In genomic region chr17:67245694-67246397, GRCh38 we compare ENCODE assay signal across 8 cellular contexts. TPM values are rescaled to one million over a fixed set of nuclear protein-coding genes. Genes with fewer than 3 reads are reported as not detected.
A peak's percentile ranks its signal among the peaks of the same experiment; 100 is the strongest.
DNase-seq lines count a peak whose midpoint lies in the region; ATAC-seq and TF ChIP-seq lines count a peak whose summit lies in the region.

No MANE protein-coding gene starts in this region.

- H3K4me1 ChIP-seq in OCI-LY7 (ENCODE audit: insufficient read depth, low read length, poor library complexity, severe bottlenecking): peaks cover 26% of the 10 kb centered on the region
- H3K4me1 ChIP-seq in cardiac muscle cell (ENCODE audit: low read depth): peaks cover 30% of the 10 kb centered on the region

- H4K20me1 ChIP-seq in OCI-LY7 (ENCODE audit: insufficient read depth, low read length): peaks cover 21% of the 10 kb centered on the region

- H3K79me2 ChIP-seq in OCI-LY7 (ENCODE audit: insufficient read depth, low read depth, low read length): peaks cover 31% of the 10 kb centered on the region

- peak overlapping the region; percentile 48 for H3K27ac ChIP-seq in OCI-LY7 (ENCODE audit: low read depth, low read length, poor library complexity, severe bottlenecking)
- peak overlapping the region; percentile 97 for H3K27ac ChIP-seq in cardiac muscle cell

- H3K27ac Mint-ChIP-seq in progenitor cell of endocrine pancreas: peak overlapping the region; percentile 97

- POLR2A ChIA-PET in OCI-LY7 (lab: Charles Lee): no interaction called here

- peaks cover 2% of the 10 kb centered on the region for H3K36me3 Mint-ChIP-seq in progenitor cell of endocrine pancreas (ENCODE audit: insufficient read depth)

- CTCF ChIA-PET in OCI-LY7 (lab: Charles Lee; ENCODE audit: unreplicated experiment): no interaction called here

- H3K9me3 Mint-ChIP-seq in progenitor cell of endocrine pancreas (ENCODE audit: low read depth): no peaks in the 10 kb centered on the region

- H3K9me3 ChIP-seq in OCI-LY7 (ENCODE audit: low read length) (no peaks in the 10 kb centered on the region), cardiac muscle cell (ENCODE audit: low read depth) (no peaks in the 10 kb centered on the region)

- DNase-seq in OCI-LY7 (ENCODE audit: low spot score) (peak; percentile 45), cardiac muscle cell (ENCODE audit: low read depth in 1 of 2, low spot score in 1 of 2) (peak in 1 of 2 donors; percentile 79), progenitor cell of endocrine pancreas (ENCODE audit: low spot score, unreplicated experiment) (peak; percentile 85), DMS153 treated with DMSO at 0.1 percent for 48 hours (lab: John Stamatoyannopoulos, UW; ENCODE audit: unreplicated experiment) (no peak), NCI-H510A (lab: John Stamatoyannopoulos, UW) (no peak)
- DNase-seq in activated naive CD4-positive, alpha-beta T cell treated with Interleukin-2 at 50 U/mL for 16 hours: peak; percentile 65

- H3K4me2 ChIP-seq in OCI-LY7 (ENCODE audit: low read length): peak overlapping the region; percentile 97

- H3K27me3 ChIP-seq in cardiac muscle cell: no peaks in the 10 kb centered on the region

- peaks cover 28% of the 10 kb centered on the region for H3K4me1 Mint-ChIP-seq in progenitor cell of endocrine pancreas (ENCODE audit: low read depth)

- H3K9me2 ChIP-seq in OCI-LY7 (ENCODE audit: insufficient read depth, low read length): no peaks in the 10 kb centered on the region

- no TSS peak for BruUV-seq in OCI-LY7 (replicated peaks; lab: Mats Ljungman, UMichigan)

- H3K4me3 Mint-ChIP-seq in progenitor cell of endocrine pancreas (ENCODE audit: low read depth): peak overlapping the region; percentile 84

- H2AFZ ChIP-seq in OCI-LY7 (ENCODE audit: low read length): peak overlapping the region; percentile 90

- intact Hi-C loops in OCI-LY7 (cut with micrococcal nuclease; ENCODE audit: unreplicated experiment): no loop called here

- ATAC-seq in GM19397 (IDR thresholded peaks at IDR 0.05; ENCODE audit: unreplicated experiment): no peak

- H3K36me3 ChIP-seq in OCI-LY7 (ENCODE audit: insufficient read depth, low read length) (peaks cover 11% of the 10 kb centered on the region), cardiac muscle cell (no peaks in the 10 kb centered on the region)

- H3K4me3 ChIP-seq in GM12875 (ENCODE audit: low read depth, low read length) (peak overlapping the region; percentile 62), OCI-LY7 (ENCODE audit: low read depth, low read length, poor library complexity, severe bottlenecking) (peak overlapping the region; percentile 79), cardiac muscle cell (peak overlapping the region; percentile 96)

- TF ChIP-seq CTCF in GM12875 (IDR thresholded peaks at IDR 0.05; ENCODE audit: borderline replicate concordance, insufficient read depth, low read depth, low read length) (no peak), OCI-LY7 (conservative IDR thresholded peaks at IDR 0.05; ENCODE audit: low read length) (0 out of 2 replicates have a peak, but pooled peaks have one; percentile 19), cardiac muscle cell (IDR thresholded peaks at IDR 0.05; ENCODE audit: low read depth, low read length) (no peak), progenitor cell of endocrine pancreas (IDR thresholded peaks at IDR 0.05; ENCODE audit: unreplicated experiment) (peak; percentile 48)

- H3K27me3 Mint-ChIP-seq in progenitor cell of endocrine pancreas: no peaks in the 10 kb centered on the region

RNA-seq across cellular contexts. Expression of gene HELZ, which starts 0.8 kb away (rescaled TPM):
- total RNA-seq in OCI-LY7 (2014; rRNA removed; shearing (Covaris generic)): 28.1 and 33.9 TPM in 2 replicates
- 56.8 and 58.9 TPM in 2 replicates for total RNA-seq in OCI-LY7 (2022)
- 22.7 and 31.7 TPM in 2 replicates for total RNA-seq in cardiac muscle cell
- 27.6 and 38.6 TPM in 2 replicates for polyA plus RNA-seq in cardiac muscle cell
- 70.9 and 71.0 TPM in 2 replicates for total RNA-seq in progenitor cell of endocrine pancreas

Comparison
In these comparisons a context has a peak if more than half of its experiments do, and no peak if none do; other contexts are left out.
1. CTCF ChIP-seq: peak in OCI-LY7 (single experiment) and progenitor cell of endocrine pancreas (single experiment); none in GM12875 (single experiment) and cardiac muscle cell (single experiment).
2. DNase-seq: peak in OCI-LY7 (single experiment), activated naive CD4-positive, alpha-beta T cell treated with Interleukin-2 at 50 U/mL for 16 hours (single experiment) and progenitor cell of endocrine pancreas (single experiment); none in DMS153 treated with DMSO at 0.1 percent for 48 hours (single experiment) and NCI-H510A (single experiment).
3. Peak in every context shown above with its lines, with median percentiles within 50 percentile points of each other: H3K4me3 ChIP-seq.